10 cellular contexts compared by ENCODE assay signal in the genomic region with DNA sequence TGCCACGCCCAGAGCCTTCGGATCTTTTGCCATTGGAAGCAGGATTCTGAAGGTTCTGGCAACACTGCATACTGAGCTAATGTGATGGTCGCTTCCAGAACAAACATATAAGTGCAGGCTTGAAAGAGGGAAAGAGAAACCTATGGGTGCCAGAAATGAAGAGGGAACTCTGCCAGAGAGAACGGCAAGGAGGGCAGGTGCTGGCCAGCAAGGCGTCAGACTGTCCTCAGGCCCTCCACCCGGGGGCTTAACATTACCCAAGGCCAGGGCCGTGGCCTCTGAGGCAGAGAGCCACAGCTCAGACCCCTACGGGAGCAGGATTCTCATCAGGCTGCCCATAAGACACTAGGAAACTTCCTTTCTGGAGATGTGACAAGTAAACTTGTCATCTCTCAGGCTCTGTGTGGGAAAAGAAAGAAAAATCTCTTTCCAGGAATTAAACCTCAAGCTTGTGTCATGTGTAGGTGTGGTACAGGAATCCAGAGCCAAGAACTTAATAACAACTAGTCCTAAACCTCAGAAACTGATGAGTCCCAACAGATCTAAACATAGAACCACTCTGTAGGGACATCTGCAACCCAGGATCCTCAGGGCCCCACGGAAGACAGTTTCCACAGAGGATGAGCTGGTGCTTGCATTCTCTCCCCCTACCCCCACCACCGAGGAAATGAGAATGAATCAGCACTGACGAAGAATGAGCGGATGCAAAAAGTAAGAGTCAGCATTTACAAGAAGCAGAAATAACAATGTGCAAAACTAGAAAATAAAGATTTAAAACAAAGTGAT.
DNase-seq lines count a peak whose midpoint lies in the region; ATAC-seq and TF ChIP-seq lines count a peak whose summit lies in the region.
"Had no signal": no experiment of that assay in that cellular context is flagged by ENCODE, and none has a peak within 500 bp of the region (broad histone marks: within the 10 kb centered on the region; RNA-seq: fewer than 3 reads in every experiment).

No MANE protein-coding gene starts in this region.

- no peak for TF ChIP-seq CTCF in AG09309 (IDR thresholded peaks at IDR 0.05; ENCODE audit: control insufficient read depth, insufficient read depth, low read depth, low read length, missing control alignments)
- no peak for TF ChIP-seq CTCF in MM.1S (IDR thresholded peaks at IDR 0.05; ENCODE audit: low read length)
- TF ChIP-seq CTCF in brain microvascular endothelial cell (IDR thresholded peaks at IDR 0.05; ENCODE audit: low read depth, low read length, missing control alignments) = no peak

- no peak for ATAC-seq in GM18511 (IDR thresholded peaks at IDR 0.05; ENCODE audit: unreplicated experiment)
- ATAC-seq: Panc1 had no signal

- H3K9ac ChIP-seq in MM.1S (ENCODE audit: low read length) = peak overlapping the region; percentile 32; the same call in 1 of the 2 replicates

- no peak overlapping the region for H3K4me3 ChIP-seq in AG09309 (ENCODE audit: control insufficient read depth, low read depth, low read length)
- no peak overlapping the region for H3K4me3 ChIP-seq in MM.1S (ENCODE audit: low read length)
- H3K4me3 ChIP-seq in brain microvascular endothelial cell (ENCODE audit: low read depth, low read length) = no peak overlapping the region
- H3K4me3 ChIP-seq: dorsolateral prefrontal cortex had no signal

- in situ Hi-C loops in brain microvascular endothelial cell (cut with HindIII; ENCODE audit: low pct_ligation_motif_present, low sequenced_read_pairs) = no loop called here

- no peak overlapping the region for H2AFZ ChIP-seq in MM.1S (ENCODE audit: low read length)

- peaks cover 10% of the 10 kb centered on the region; the same call in 1 of the 2 replicates for H3K36me3 ChIP-seq in MM.1S (replicated peaks; ENCODE audit: insufficient read depth, low read length)
- no peaks in the 10 kb centered on the region for H3K36me3 ChIP-seq in brain microvascular endothelial cell (replicated peaks)

- H3K27me3 ChIP-seq in MM.1S (replicated peaks; ENCODE audit: insufficient read depth, low read length) = no peaks in the 10 kb centered on the region
- H3K27me3 ChIP-seq in brain microvascular endothelial cell (replicated peaks) = no peaks in the 10 kb centered on the region
- H3K27me3 ChIP-seq: dorsolateral prefrontal cortex had no signal

- DNase-seq in AG09309 (ENCODE audit: low read depth) (peak; percentile 43), MM.1S (peak; percentile 72), brain microvascular endothelial cell (peak; percentile 65), middle frontal gyrus (ENCODE audit: extremely low spot score, low spot score) (peak; percentile 22), NCI-H128 (lab: John Stamatoyannopoulos, UW; ENCODE audit: unreplicated experiment) (no peak), NCI-H82 (lab: John Stamatoyannopoulos, UW) (no peak), cerebellum (ENCODE audit: low spot score) (no peak)

- H3K27ac ChIP-seq in MM.1S (ENCODE audit: low read length) = peak overlapping the region; percentile 90; the same call in 1 of the 2 replicates
- H3K27ac ChIP-seq in brain microvascular endothelial cell = no peak overlapping the region

- peaks cover 38% of the 10 kb centered on the region for H3F3A ChIP-seq in MM.1S (ENCODE audit: insufficient read depth, low read length)

- H3K9me3 ChIP-seq in MM.1S (replicated peaks; ENCODE audit: insufficient read depth, low read length) = no peaks in the 10 kb centered on the region

- H3K9me2 ChIP-seq in MM.1S (replicated peaks; ENCODE audit: insufficient read depth, low read length) = no peaks in the 10 kb centered on the region

- H3K4me2 ChIP-seq in MM.1S (ENCODE audit: low read depth, low read length) = peak overlapping the region; percentile 19; the same call in 1 of the 2 replicates

- H3K4me1 ChIP-seq in MM.1S (ENCODE audit: low read length) = peaks cover 74% of the 10 kb centered on the region

- peaks cover 33% of the 10 kb centered on the region for H3K79me2 ChIP-seq in MM.1S (ENCODE audit: low read length)

- H4K20me1 ChIP-seq in MM.1S (ENCODE audit: insufficient read depth, low read length) = no peaks in the 10 kb centered on the region

Comparison
In these comparisons a context has a peak if more than half of its experiments do, and no peak if none do; other contexts are left out.
1. DNase-seq: peak in AG09309 (single experiment), MM.1S (single experiment), brain microvascular endothelial cell (single experiment) and middle frontal gyrus (single experiment); none in NCI-H128 (single experiment), NCI-H82 (single experiment) and cerebellum (single experiment).